Comparison of ENCODE assay signal across 8 cellular contexts in genomic region chr6:159760602-159761057, GRCh38. TPM values are rescaled to one million over a fixed set of nuclear protein-coding genes. Genes with fewer than 3 reads are reported as not detected.
DNase-seq lines count a peak whose midpoint lies in the region; ATAC-seq and TF ChIP-seq lines count a peak whose summit lies in the region.

No MANE protein-coding gene starts in this region.

- H3K27ac ChIP-seq in adrenal gland, result peak overlapping the region in 4 of 5 donors; percentile 99 to 100 (median 99)
- peak overlapping the region; percentile 99 to 100 for H3K27ac ChIP-seq in uterus
- H3K27ac ChIP-seq in aorta (ENCODE audit: low read depth in 1 of 2, low read length in 2 of 2), result peak overlapping the region in 1 of 2 donors; percentile 45
- H3K27ac ChIP-seq in right cardiac atrium (ENCODE audit: low read length), result no peak overlapping the region

- H3K9me3 ChIP-seq in adrenal gland (replicated peaks in 1 of 3) (no peaks in the 10 kb centered on the region), uterus (no peaks in the 10 kb centered on the region), aorta (ENCODE audit: control insufficient read depth, low read length) (no peaks in the 10 kb centered on the region), right cardiac atrium (ENCODE audit: control insufficient read depth, low read length) (no peaks in the 10 kb centered on the region)

- DNase-seq in AG20443 (ENCODE audit: low spot score) (peak; percentile 37), HS-5 (ENCODE audit: low read depth) (peak; percentile 54), adrenal gland (no peak), kidney epithelial cell (ENCODE audit: low read depth) (peak; percentile 66), uterus (no peak), aorta (no peak), right cardiac atrium (no peak)

- H3K4me3 ChIP-seq in adrenal gland (peak overlapping the region in 1 of 4 donors; percentile 91), kidney epithelial cell (ENCODE audit: low read depth, low read length) (no peak overlapping the region), uterus (no peak overlapping the region), aorta (ENCODE audit: low read length in 2 of 2) (no peak overlapping the region), right cardiac atrium (ENCODE audit: low read length) (no peak overlapping the region)

- H3K36me3 ChIP-seq in adrenal gland (replicated peaks in 1 of 2), result peaks cover 0 to 33% of the 10 kb centered on the region in 2 donors
- peaks cover 3% of the 10 kb centered on the region for H3K36me3 ChIP-seq in kidney epithelial cell (ENCODE audit: control insufficient read depth, insufficient read depth, low read length)
- H3K36me3 ChIP-seq in uterus, result no peaks in the 10 kb centered on the region
- no peaks in the 10 kb centered on the region for H3K36me3 ChIP-seq in aorta (ENCODE audit: control insufficient read depth in 1 of 2, insufficient read depth in 2 of 2, low read length in 1 of 2)

- intact Hi-C loops in adrenal gland (cut with DNase I), result loop anchor here in 1 of 2 donors (10.0 kb wide), 1 partner anchor 66 kb away; the partner anchor contains the start of gene SOD2
- intact Hi-C loops in uterus (cut with DNase I; ENCODE audit: low total_unique reads), result loop anchor here (5.0 kb wide), 1 partner anchor 33 kb away; the partner anchor contains the start of gene WTAP
- intact Hi-C loops in aorta (cut with DNase I), result loop anchor here in 1 of 2 donors (5.0 kb wide), 1 partner anchor 33 kb away; the partner anchor contains the start of gene WTAP
- intact Hi-C loops in right cardiac atrium (cut with DNase I), result no loop called here

- H3K27me3 ChIP-seq in adrenal gland, result no peaks in the 10 kb centered on the region
- no peaks in the 10 kb centered on the region for H3K27me3 ChIP-seq in kidney epithelial cell (ENCODE audit: control insufficient read depth, insufficient read depth, low read length)
- H3K27me3 ChIP-seq in uterus, result no peaks in the 10 kb centered on the region
- H3K27me3 ChIP-seq in aorta (ENCODE audit: control insufficient read depth in 1 of 2, insufficient read depth in 2 of 2, low read length in 1 of 2), result no peaks in the 10 kb centered on the region
- no peaks in the 10 kb centered on the region for H3K27me3 ChIP-seq in right cardiac atrium (ENCODE audit: control insufficient read depth, insufficient read depth)

- H3K4me1 ChIP-seq in adrenal gland (replicated peaks in 1 of 2) (peaks cover 6 to 24% of the 10 kb centered on the region in 2 donors), uterus (no peaks in the 10 kb centered on the region), aorta (ENCODE audit: control insufficient read depth in 1 of 2, insufficient read depth in 2 of 2, low read length in 2 of 2) (peaks cover 0 to 3% of the 10 kb centered on the region in 2 donors), right cardiac atrium (ENCODE audit: control insufficient read depth, insufficient read depth, low read length) (peaks cover 5% of the 10 kb centered on the region)

- WGBS in adrenal gland, 4 donors, result 59 to 66% (median 60%) methylated on average over 3 of the region's 3 CpGs
- WGBS in aorta, 2 donors, result 41 to 43% methylated on average over 3 of the region's 3 CpGs
- 50% methylated on average over 3 of the region's 3 CpGs for WGBS in right cardiac atrium

- no peak for ATAC-seq in aorta (ENCODE audit: low FRiP score)
- no peak for ATAC-seq in HG03457 (IDR thresholded peaks at IDR 0.05; ENCODE audit: unreplicated experiment)
- ATAC-seq in right cardiac atrium, result no peak

- TF ChIP-seq POLR2A in adrenal gland (IDR thresholded peaks at IDR 0.05) (no peak), uterus (IDR thresholded peaks at IDR 0.05) (no peak)

- no peak for TF ChIP-seq CTCF in adrenal gland (IDR thresholded peaks at IDR 0.05)
- TF ChIP-seq CTCF in kidney epithelial cell (IDR thresholded peaks at IDR 0.05; ENCODE audit: insufficient read depth, low read length, poor library complexity, severe bottlenecking), result no peak
- no peak for TF ChIP-seq CTCF in uterus (IDR thresholded peaks at IDR 0.05)

RNA-seq across cellular contexts. Expression of gene ACAT2, which starts 1.2 kb away (rescaled TPM):
- total RNA-seq in adrenal gland (100 to 1,000 TPM in 1 of 8 donors, 10 to 100 TPM in 6, 1 to 10 TPM in 1; 8.7 to 163 (median 15.0) TPM), kidney epithelial cell (26.6 and 34.1 TPM in 2 replicates), uterus (10 to 100 TPM in 2 of 4 donors, 1 to 10 TPM in 2; 5.6 to 19.6 (median 11.2) TPM), aorta (10 to 100 TPM; 16.5 to 21.4 TPM), right cardiac atrium (1 to 10 TPM; 4.7 to 7.9 (median 5.1) TPM)
- polyA plus RNA-seq in adrenal gland (100 to 1,000 TPM in 1 of 3 donors, 10 to 100 TPM in 2; 10.1 to 305 (median 17.4) TPM), aorta (10 to 100 TPM; 13.0 to 18.7 TPM), right cardiac atrium (6.0 TPM)

RNA-seq across cellular contexts. Expression of gene TCP1, which starts 28.8 kb away (rescaled TPM):
- total RNA-seq in adrenal gland (100 to 1,000 TPM in 5 of 8 donors, 10 to 100 TPM in 3; 81.9 to 178 (median 118) TPM), kidney epithelial cell (209 and 213 TPM in 2 replicates), uterus (100 to 1,000 TPM; 109 to 241 (median 170) TPM), aorta (100 to 1,000 TPM; 110 to 146 TPM), right cardiac atrium (100 to 1,000 TPM; 134 to 161 (median 145) TPM)
- polyA plus RNA-seq in adrenal gland (100 to 1,000 TPM in 1 of 3 donors, 10 to 100 TPM in 2; 59.0 to 235 (median 88.8) TPM), aorta (100 to 1,000 TPM; 105 to 116 TPM), right cardiac atrium (123 TPM)

RNA-seq across cellular contexts. Expression of gene MRPL18, which starts 29.6 kb away (rescaled TPM):
- total RNA-seq in adrenal gland (100 to 1,000 TPM in 2 of 8 donors, 10 to 100 TPM in 6; 63.7 to 127 (median 77.1) TPM), kidney epithelial cell (82.7 and 98.9 TPM in 2 replicates), uterus (10 to 100 TPM; 23.5 to 66.0 (median 46.8) TPM), aorta (10 to 100 TPM; 38.8 to 54.8 TPM), right cardiac atrium (10 to 100 TPM; 56.7 to 67.7 (median 63.5) TPM)
- polyA plus RNA-seq in adrenal gland (100 to 1,000 TPM; 110 to 138 (median 132) TPM), aorta (10 to 100 TPM; 55.2 to 83.3 TPM), right cardiac atrium (107 TPM)

RNA-seq across cellular contexts. Expression of gene WTAP, which starts 33.3 kb away (rescaled TPM):
- total RNA-seq in adrenal gland, result 100 to 1,000 TPM in 3 of 8 donors, 10 to 100 TPM in 5; 78.9 to 145 (median 85.0) TPM
- 100 to 1,000 TPM in 2 of 3 donors, 10 to 100 TPM in 1; 56.8 to 162 (median 116) TPM for polyA plus RNA-seq in adrenal gland
- 86.9 and 88.3 TPM in 2 replicates for total RNA-seq in kidney epithelial cell
- 100 to 1,000 TPM in 2 of 4 donors, 10 to 100 TPM in 2; 33.3 to 139 (median 95.9) TPM for total RNA-seq in uterus
- 10 to 100 TPM; 91.7 to 94.7 TPM for total RNA-seq in aorta
- 10 to 100 TPM; 67.7 to 83.8 TPM for polyA plus RNA-seq in aorta
- total RNA-seq in right cardiac atrium, result 10 to 100 TPM; 52.0 to 61.0 (median 56.5) TPM
- polyA plus RNA-seq in right cardiac atrium, result 46.1 TPM

RNA-seq across cellular contexts. Expression of gene PNLDC1, which starts 39.4 kb away (rescaled TPM):
- total RNA-seq in adrenal gland (1 to 10 TPM in 1 of 8 donors, under 1 TPM in 1, not detected in 6; 0.14 to 2.9 TPM), kidney epithelial cell (not detected in 2 replicates), uterus (under 1 TPM in 1 of 4 donors, not detected in 3; 0.69 TPM), aorta (under 1 TPM in 1 of 2 donors, not detected in 1; 0.26 TPM), right cardiac atrium (under 1 TPM in 2 of 4 donors, not detected in 2; 0.24 to 0.31 TPM)
- polyA plus RNA-seq in adrenal gland (under 1 TPM in 2 of 3 donors, not detected in 1; 0.07 to 0.48 TPM), aorta (under 1 TPM; 0.38 to 0.46 TPM), right cardiac atrium (0.43 TPM)

Comparison
In these comparisons a context has a peak if more than half of its experiments do, and no peak if none do; other contexts are left out.
1. DNase-seq: peak in AG20443 (single experiment), HS-5 (single experiment) and kidney epithelial cell (single experiment); none in adrenal gland (0 of 7), uterus (0 of 2), aorta (0 of 2) and right cardiac atrium (0 of 3).